14 cellular contexts compared by ENCODE assay signal in the genomic region with DNA sequence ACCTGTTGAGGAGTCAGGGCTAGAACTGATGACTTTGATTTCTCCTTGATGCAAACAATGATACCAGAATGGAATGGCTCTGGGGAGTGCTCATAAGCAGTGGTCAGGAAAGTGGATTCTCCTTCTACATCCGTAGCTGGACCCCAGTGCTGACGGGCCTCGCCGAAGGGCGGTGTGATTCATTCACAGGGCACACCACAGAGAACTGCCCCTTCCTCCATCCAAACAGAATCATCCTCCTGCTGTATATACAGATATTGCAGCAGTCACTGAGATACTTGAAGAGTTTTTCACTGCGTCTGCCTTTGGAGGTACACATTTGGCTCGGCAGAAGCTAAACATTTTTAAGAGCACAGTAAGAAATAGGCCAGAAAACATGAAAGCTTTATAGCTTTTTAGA.
"Had no signal": no experiment of that assay in that cellular context is flagged by ENCODE, and none has a peak within 500 bp of the region (broad histone marks: within the 10 kb centered on the region; RNA-seq: fewer than 3 reads in every experiment).

No MANE protein-coding gene starts in this region.

- H3K9me3 Mint-ChIP-seq: activated CD8-positive, alpha-beta T cell treated with anti-CD3 and anti-CD28 coated beads for 36 hours; activated naive CD4-positive, alpha-beta T cell treated with anti-CD3 and anti-CD28 coated beads for 36 hours; activated naive CD8-positive, alpha-beta T cell treated with anti-CD3 and anti-CD28 coated beads for 36 hours; central memory CD8-positive, alpha-beta T cell; natural killer cell; WTC11 had no signal

- H3K36me3 Mint-ChIP-seq: activated naive CD8-positive, alpha-beta T cell treated with anti-CD3 and anti-CD28 coated beads for 36 hours; natural killer cell; WTC11 had no signal

- DNase-seq: T1000 had no signal

- H3K27ac Mint-ChIP-seq: activated CD8-positive, alpha-beta T cell treated with anti-CD3 and anti-CD28 coated beads for 36 hours; activated naive CD4-positive, alpha-beta T cell treated with anti-CD3 and anti-CD28 coated beads for 36 hours; activated naive CD8-positive, alpha-beta T cell treated with anti-CD3 and anti-CD28 coated beads for 36 hours; natural killer cell; T-helper 17 cell; WTC11 had no signal

- H3K4me3 ChIP-seq: adrenal gland, esophagus squamous epithelium, left lung, lower lobe of right lung, spleen, transverse colon had no signal

- H3K4me3 Mint-ChIP-seq: activated CD8-positive, alpha-beta T cell treated with anti-CD3 and anti-CD28 coated beads for 36 hours; activated naive CD4-positive, alpha-beta T cell treated with anti-CD3 and anti-CD28 coated beads for 36 hours; activated naive CD8-positive, alpha-beta T cell treated with anti-CD3 and anti-CD28 coated beads for 36 hours; central memory CD8-positive, alpha-beta T cell; natural killer cell; T-helper 17 cell; WTC11 had no signal
